24 cellular contexts compared by ENCODE assay signal in genomic region chr2:214215107-214215506, GRCh38.
"Had no signal": no experiment of that assay in that cellular context is flagged by ENCODE, and none has a peak within 500 bp of the region (broad histone marks: within the 10 kb centered on the region; RNA-seq: fewer than 3 reads in every experiment).

No MANE protein-coding gene starts in this region.

- H3K27me3 ChIP-seq: spleen, vagina had no signal

- H3K27ac Mint-ChIP-seq: activated B cell treated with CpG ODN at 0.5 μM for 24 hours; activated CD4-positive, alpha-beta T cell treated with anti-CD3 and anti-CD28 coated beads for 36 hours; activated naive CD4-positive, alpha-beta T cell treated with anti-CD3 and anti-CD28 coated beads, Interleukin-2, amount 50 U/mL, for 72 hours; activated T-cell treated with anti-CD3 and anti-CD28 coated beads, Interleukin-2, amount 50 U/mL, for 24 hours; activated T-helper 17 cell treated with anti-CD3 and anti-CD28 coated beads, Interleukin-2, amount 50 U/mL, for 72 hours; brain; nephron; type B pancreatic cell had no signal

- H3K9me3 ChIP-seq: left ventricle myocardium inferior, spleen, thoracic aorta, vagina had no signal

- H3K27ac ChIP-seq: left ventricle myocardium inferior, spleen, thoracic aorta, vagina had no signal

- H3K9me3 Mint-ChIP-seq: activated B cell treated with CpG ODN at 0.5 μM for 24 hours; activated T-cell treated with anti-CD3 and anti-CD28 coated beads, Interleukin-2, amount 50 U/mL, for 24 hours; activated T-helper 17 cell treated with anti-CD3 and anti-CD28 coated beads, Interleukin-2, amount 50 U/mL, for 72 hours; brain; nephron; type B pancreatic cell had no signal

- H3K4me3 Mint-ChIP-seq: activated B cell treated with CpG ODN at 0.5 μM for 24 hours; activated CD4-positive, alpha-beta T cell treated with anti-CD3 and anti-CD28 coated beads for 36 hours; activated T-cell treated with anti-CD3 and anti-CD28 coated beads, Interleukin-2, amount 50 U/mL, for 24 hours; activated T-helper 17 cell treated with anti-CD3 and anti-CD28 coated beads, Interleukin-2, amount 50 U/mL, for 72 hours; brain; nephron; type B pancreatic cell had no signal

- H3K4me3 ChIP-seq: left ventricle myocardium inferior, spleen, thoracic aorta, vagina had no signal

- H3K36me3 ChIP-seq: left ventricle myocardium inferior, spleen, thoracic aorta, vagina had no signal

- ATAC-seq: activated CD4-positive, alpha-beta T cell treated with anti-CD3 and anti-CD28 coated beads for 36 hours; activated naive CD4-positive, alpha-beta T cell treated with anti-CD3 and anti-CD28 coated beads, Interleukin-2, amount 50 U/mL, for 72 hours; activated T-helper 17 cell treated with anti-CD3 and anti-CD28 coated beads, Interleukin-2, amount 50 U/mL, for 72 hours had no signal

- H3K36me3 Mint-ChIP-seq: activated naive CD4-positive, alpha-beta T cell treated with anti-CD3 and anti-CD28 coated beads, Interleukin-2, amount 50 U/mL, for 72 hours; brain; type B pancreatic cell had no signal

- H3K4me1 Mint-ChIP-seq: activated B cell treated with CpG ODN at 0.5 μM for 24 hours; activated CD4-positive, alpha-beta T cell treated with anti-CD3 and anti-CD28 coated beads for 36 hours; activated T-helper 17 cell treated with anti-CD3 and anti-CD28 coated beads, Interleukin-2, amount 50 U/mL, for 72 hours; nephron had no signal

- H3K27me3 Mint-ChIP-seq: activated B cell treated with CpG ODN at 0.5 μM for 24 hours; activated T-cell treated with anti-CD3 and anti-CD28 coated beads, Interleukin-2, amount 50 U/mL, for 24 hours; activated T-helper 17 cell treated with anti-CD3 and anti-CD28 coated beads, Interleukin-2, amount 50 U/mL, for 72 hours; brain; type B pancreatic cell had no signal

- H3K4me1 ChIP-seq: left ventricle myocardium inferior, spleen, vagina had no signal

- DNase-seq: activated B cell treated with CpG ODN at 0.5 μM for 24 hours; activated CD4-positive, alpha-beta T cell treated with anti-CD3 and anti-CD28 coated beads for 36 hours; activated CD4-positive, alpha-beta T cell treated with anti-CD3 and anti-CD28 coated beads, Interleukin-2, amount 50 U/mL, for 4 hours; activated CD8-positive, alpha-beta memory T cell treated with anti-CD3 and anti-CD28 coated beads for 24 hours; activated CD8-positive, alpha-beta memory T cell treated with anti-CD3 and anti-CD28 coated beads, Interleukin-2, amount 50 U/mL, for 4 hours; activated T-cell treated with anti-CD3 and anti-CD28 coated beads, Interleukin-2, amount 50 U/mL, for 24 hours; aorta; central memory CD4-positive, alpha-beta T cell; effector memory CD4-positive, alpha-beta T cell; left ventricle myocardium inferior; midbrain; nucleus accumbens; posterior cingulate gyrus; spleen; stimulated activated CD4-positive, alpha-beta T cell treated with anti-CD3 and anti-CD28 coated beads, Interleukin-4, amount 100 ng/mL, for 24 hours; stimulated activated naive CD4-positive, alpha-beta T cell treated with Interleukin-2 at 50 U/mL for 16 hours; T-helper 9 cell had no signal
